In genomic region chr10:110571093-110571743, GRCh38 we compare ENCODE assay signal across 19 cellular contexts. TPM values are rescaled to one million over a fixed set of nuclear protein-coding genes. Genes with fewer than 3 reads are reported as not detected.
A peak's percentile ranks its signal among the peaks of the same experiment; 100 is the strongest.
DNase-seq lines count a peak whose midpoint lies in the region; ATAC-seq, FAIRE-seq and TF ChIP-seq lines count a peak whose summit lies in the region.
"Had no signal": no experiment of that assay in that cellular context is flagged by ENCODE, and none has a peak within 500 bp of the region (broad histone marks: within the 10 kb centered on the region; RNA-seq: fewer than 3 reads in every experiment).

No MANE protein-coding gene starts in this region.

- SMC1A ChIA-PET in GM12878 (lab: Charles Lee; ENCODE audit: uncharacterized antibody, unreplicated experiment), result interaction anchor here (0.7 to 2.9 kb wide), 14 partner anchors 9 to 270 kb away, joined by 3 to 13 read pairs (median 4); partner anchors contain the start of gene SMNDC1

- H3K27me3 Mint-ChIP-seq in T-helper 2 cell treated with Interferon-gamma antibody and Interleukin-4, amounts not matched to agents 5 μg/mL and 100 μg/mL, for 36 hours (ENCODE audit: low read depth), result no peaks in the 10 kb centered on the region
- H3K27me3 Mint-ChIP-seq in progenitor cell of endocrine pancreas, result no peaks in the 10 kb centered on the region

- 71% methylated on average over 2 of the region's 2 CpGs for WGBS in GM12878 (ENCODE audit: insufficient coverage, insufficient replicate concordance, low lambda C conversion rate, missing lambda C conversion rate)

- RAD21 ChIA-PET in GM12878 (lab: Charles Lee; ENCODE audit: unreplicated experiment), result interaction anchor here (0.8 to 2.2 kb wide), 8 partner anchors 12 to 266 kb away, joined by 3 to 5 read pairs (median 4); no protein-coding TSS in a partner anchor

- H3K4me1 ChIP-seq in MM.1S (ENCODE audit: low read length), result peaks cover 41% of the 10 kb centered on the region
- peaks cover 9% of the 10 kb centered on the region for H3K4me1 ChIP-seq in GM12878 (ENCODE audit: control insufficient read depth, insufficient read depth, low read length)
- H3K4me1 ChIP-seq in A673 (ENCODE audit: insufficient read depth, low read length, poor library complexity, severe bottlenecking), result peaks cover 46% of the 10 kb centered on the region

- no peak overlapping the region for H3K4me3 ChIP-seq in MM.1S (ENCODE audit: low read length)
- peak overlapping the region; percentile 70; the same call in 1 of the 2 replicates for H3K4me3 ChIP-seq in GM12878
- no peak overlapping the region for H3K4me3 ChIP-seq in A673 (ENCODE audit: low read depth, low read length, poor library complexity, severe bottlenecking)
- H3K4me3 ChIP-seq: K562, MG63, SJSA1 had no signal

- no peaks in the 10 kb centered on the region for H3K9me3 Mint-ChIP-seq in T-helper 2 cell treated with Interferon-gamma antibody and Interleukin-4, amounts not matched to agents 5 μg/mL and 100 μg/mL, for 36 hours
- H3K9me3 Mint-ChIP-seq in progenitor cell of endocrine pancreas (ENCODE audit: low read depth), result no peaks in the 10 kb centered on the region

- DNase-seq in T-helper 2 cell treated with Interferon-gamma antibody and Interleukin-4, amounts not matched to agents 5 μg/mL and 100 μg/mL, for 36 hours (ENCODE audit: low spot score), result no peak
- no peak for DNase-seq in T-helper 2 cell
- no peak for DNase-seq in MM.1S
- no peak for DNase-seq in GM12878 (ENCODE audit: low read depth, low spot score)
- no peak for DNase-seq in progenitor cell of endocrine pancreas (ENCODE audit: low spot score, unreplicated experiment)
- no peak for DNase-seq in GOT3 (lab: John Stamatoyannopoulos, UW)
- no peak for DNase-seq in A673 (ENCODE audit: low spot score)
- DNase-seq in NCI-H1092 (lab: John Stamatoyannopoulos, UW), result no peak
- DNase-seq: 8988T, C1 segment of cervical spinal cord, Caco-2, MG63, NCI-H1417, NCI-H1930, NCI-H2171 treated with DMSO at 0.1 percent for 48 hours had no signal

- POLR2A ChIA-PET in GM12878 (lab: Charles Lee), result interaction anchor here (0.6 to 1.6 kb wide), 5 partner anchors 10 to 266 kb away, joined by 3 to 5 read pairs (median 3); partner anchors contain the start of gene SMNDC1
- POLR2A ChIA-PET in A673 (lab: Charles Lee; ENCODE audit: low non-redundant PET), result no interaction called here

- H3K36me3 ChIP-seq in MM.1S (replicated peaks; ENCODE audit: insufficient read depth, low read length), result peaks cover 35% of the 10 kb centered on the region
- 0 out of 4 replicates have a peak, but pooled peaks cover 0 to 4% of the 10 kb centered on the region in 2 experiments for H3K36me3 ChIP-seq in GM12878 (ENCODE audit: control insufficient read depth in 2 of 2, insufficient read depth in 2 of 2, low read length in 1 of 2)
- H3K36me3 ChIP-seq in A673 (ENCODE audit: insufficient read depth, low read length, poor library complexity, severe bottlenecking), result peaks cover 44% of the 10 kb centered on the region

- intact Hi-C loops in GM12878 (cut with micrococcal nuclease; ENCODE audit: unreplicated experiment) (loop anchor here (10.0 kb wide), 1 partner anchor 436 kb away; no protein-coding TSS in a partner anchor), A673 (cut with micrococcal nuclease; ENCODE audit: unreplicated experiment) (no loop called here)

- no peak for TF ChIP-seq RAD21 in GM12878 (IDR thresholded peaks at IDR 0.05; ENCODE audit: insufficient read depth, low read depth, low read length)

- H4K20me1 ChIP-seq in MM.1S (ENCODE audit: insufficient read depth, low read length) (peaks cover 34% of the 10 kb centered on the region), GM12878 (ENCODE audit: control insufficient read depth, insufficient read depth) (no peaks in the 10 kb centered on the region; the same call in 1 of the 2 replicates)

- H3K9me3 ChIP-seq in MM.1S (replicated peaks; ENCODE audit: insufficient read depth, low read length) (no peaks in the 10 kb centered on the region), GM12878 (replicated peaks; ENCODE audit: control insufficient read depth, insufficient read depth, low read length) (no peaks in the 10 kb centered on the region), A673 (ENCODE audit: low read depth, low read length, poor library complexity, severe bottlenecking) (no peaks in the 10 kb centered on the region)
- H3K9me3 ChIP-seq: Caco-2, MG63, SJSA1 had no signal

- CTCF ChIA-PET in GM12878 (lab: Yijun Ruan, JAX) (interaction anchor here (0.7 to 2.1 kb wide), 12 partner anchors 11 to 265 kb away, joined by 3 to 11 read pairs (median 4); no protein-coding TSS in a partner anchor), A673 (lab: Charles Lee) (no interaction called here)

- no peak for FAIRE-seq in GM12878 (lab: Jason Lieb, UNC)
- FAIRE-seq: GM12891, K562 had no signal

- ATAC-seq in GM12878, result no peak
- ATAC-seq: HCT116, K562 had no signal

- TF ChIP-seq POLR2A in GM12878 (IDR thresholded peaks at IDR 0.05; ENCODE audit: low read depth, low read length), result no peak

- H2AFZ ChIP-seq in MM.1S (ENCODE audit: low read length) (no peak overlapping the region), GM12878 (ENCODE audit: control insufficient read depth, low read depth, low read length) (no peak overlapping the region)

- H3K79me2 ChIP-seq in MM.1S (ENCODE audit: low read length), result peaks cover 88% of the 10 kb centered on the region
- peaks cover 79% of the 10 kb centered on the region for H3K79me2 ChIP-seq in GM12878 (ENCODE audit: control insufficient read depth, insufficient read depth, low read length)

- no peak overlapping the region for H3K9ac ChIP-seq in MM.1S (ENCODE audit: low read length)
- H3K9ac ChIP-seq in GM12878 (ENCODE audit: control insufficient read depth, insufficient read depth, low read length), result 0 out of 2 replicates have a peak overlapping the region, but pooled peaks have one; percentile 12

- BruUV-seq in GM12878 (replicated peaks; lab: Mats Ljungman, UMichigan) (no TSS peak), A673 (replicated peaks; lab: Mats Ljungman, UMichigan) (no TSS peak)

- H3K4me1 Mint-ChIP-seq in T-helper 2 cell treated with Interferon-gamma antibody and Interleukin-4, amounts not matched to agents 5 μg/mL and 100 μg/mL, for 36 hours (ENCODE audit: low read depth), result peaks cover 50% of the 10 kb centered on the region
- peaks cover 39% of the 10 kb centered on the region for H3K4me1 Mint-ChIP-seq in progenitor cell of endocrine pancreas (ENCODE audit: low read depth)

- no peak for TF ChIP-seq EP300 in GM12878 (IDR thresholded peaks at IDR 0.05; ENCODE audit: borderline replicate concordance in 1 of 2, control insufficient read depth in 1 of 2, low read depth in 2 of 2, low read length in 2 of 2)

- peak overlapping the region; percentile 27 for H3K4me3 Mint-ChIP-seq in T-helper 2 cell treated with Interferon-gamma antibody and Interleukin-4, amounts not matched to agents 5 μg/mL and 100 μg/mL, for 36 hours
- peak overlapping the region; percentile 26 for H3K4me3 Mint-ChIP-seq in progenitor cell of endocrine pancreas (ENCODE audit: low read depth)

- H3K27me3 ChIP-seq in MM.1S (replicated peaks; ENCODE audit: insufficient read depth, low read length), result no peaks in the 10 kb centered on the region
- no peaks in the 10 kb centered on the region for H3K27me3 ChIP-seq in GM12878 (replicated peaks in 1 of 2; ENCODE audit: control insufficient read depth in 2 of 2, insufficient read depth in 2 of 2, low read length in 1 of 2)
- H3K27me3 ChIP-seq in A673 (replicated peaks; ENCODE audit: insufficient read depth, low read depth, low read length, poor library complexity), result no peaks in the 10 kb centered on the region
- H3K27me3 ChIP-seq: MG63, SJSA1 had no signal

- H3F3A ChIP-seq in MM.1S (ENCODE audit: insufficient read depth, low read length), result peaks cover 7% of the 10 kb centered on the region

- peaks cover 42% of the 10 kb centered on the region for H3K36me3 Mint-ChIP-seq in T-helper 2 cell treated with Interferon-gamma antibody and Interleukin-4, amounts not matched to agents 5 μg/mL and 100 μg/mL, for 36 hours (ENCODE audit: low read depth)
- peaks cover 8% of the 10 kb centered on the region for H3K36me3 Mint-ChIP-seq in progenitor cell of endocrine pancreas (ENCODE audit: insufficient read depth)

- H3K9me2 ChIP-seq in MM.1S (replicated peaks; ENCODE audit: insufficient read depth, low read length), result no peaks in the 10 kb centered on the region

- in situ Hi-C loops in GM12878 (cut with MboI), result no loop called here

- TF ChIP-seq CTCF in MM.1S (IDR thresholded peaks at IDR 0.05; ENCODE audit: low read length), result no peak
- no peak for TF ChIP-seq CTCF in GM12878 (IDR thresholded peaks at IDR 0.05 in 2 of 3, conservative IDR thresholded peaks at IDR 0.05 in 1 of 3; ENCODE audit: control insufficient read depth in 2 of 3, extremely low read depth in 1 of 3, insufficient read depth in 1 of 3, low read depth in 3 of 3, low read length in 3 of 3)
- TF ChIP-seq CTCF in progenitor cell of endocrine pancreas (IDR thresholded peaks at IDR 0.05; ENCODE audit: unreplicated experiment), result no peak
- no peak for TF ChIP-seq CTCF in A673 (conservative IDR thresholded peaks at IDR 0.05; ENCODE audit: low read depth, low read length)

- no peak overlapping the region for H3K27ac ChIP-seq in MM.1S (ENCODE audit: low read length)
- peak overlapping the region; percentile 22; the same call in 1 of the 2 replicates for H3K27ac ChIP-seq in GM12878 (ENCODE audit: control insufficient read depth, insufficient read depth)
- H3K27ac ChIP-seq in A673 (ENCODE audit: low read depth, low read length, poor library complexity, severe bottlenecking), result no peak overlapping the region
- H3K27ac ChIP-seq: SJSA1 had no signal

- H3K27ac Mint-ChIP-seq in T-helper 2 cell treated with Interferon-gamma antibody and Interleukin-4, amounts not matched to agents 5 μg/mL and 100 μg/mL, for 36 hours, result no peak overlapping the region
- H3K27ac Mint-ChIP-seq in progenitor cell of endocrine pancreas, result no peak overlapping the region

- H3K4me2 ChIP-seq in MM.1S (ENCODE audit: low read depth, low read length) (peak overlapping the region; percentile 95), GM12878 (ENCODE audit: control insufficient read depth, insufficient read depth) (peak overlapping the region; percentile 31)

RNA-seq across cellular contexts. Expression of gene SMC3, which starts 3.7 kb away (rescaled TPM):
- total RNA-seq in GM12878 (2013; cell fraction: nucleolus; rRNA removed), result 32.8 and 35.4 TPM in 2 replicates
- 33.0 and 41.9 TPM in 2 replicates for total RNA-seq in GM12878 (2014; rRNA removed)
- 82.0 and 83.4 TPM in 2 replicates for total RNA-seq in GM12878 (2014; rRNA removed; fragmentation: Illumina TruSeq; extraction: Trizol)
- total RNA-seq in GM12878 (2021), result 53.7 TPM in 2 replicates
- polyA plus RNA-seq in GM12878 (2011; ENCODE audit: low read depth), result 21.8 TPM
- polyA plus RNA-seq in GM12878 (2011; rRNA removed), result 30.4 and 47.0 TPM in 2 replicates
- polyA plus RNA-seq in GM12878 (2011; cell fraction: cytosol; rRNA removed), result 7.8 and 9.9 TPM in 2 replicates
- polyA plus RNA-seq in GM12878 (2011; cell fraction: nucleus; rRNA removed), result 12.6 and 21.0 TPM in 2 replicates
- 30.3 and 38.5 TPM in 2 replicates for polyA plus RNA-seq in GM12878 (2012)
- polyA plus RNA-seq in GM12878 (2014; fragmentation: Illumina TruSeq; extraction: Trizol), result 81.0 and 96.8 TPM in 2 replicates
- 10 to 100 TPM; 31.0 to 43.0 TPM for polyA plus RNA-seq in GM12878 (2014; fragmentation: Nextera tagmentation; extraction: Ambion mirVana)
- polyA plus RNA-seq in GM12878 (2014; rRNA removed), result 30.6 and 37.7 TPM in 2 replicates
- 100 to 1,000 TPM; 120 to 123 TPM for polyA plus RNA-seq in GM12878 (2016; fragmentation: Nextera tagmentation; extraction: Ambion mirVana)
- polyA minus RNA-seq in GM12878 (2011; rRNA and poly(A)+ RNA removed), result 8.8 and 14.3 TPM in 2 replicates
- 7.8 and 12.1 TPM in 2 replicates for polyA minus RNA-seq in GM12878 (2011; cell fraction: cytosol; rRNA and poly(A)+ RNA removed)
- polyA minus RNA-seq in GM12878 (2011; cell fraction: nucleus; rRNA and poly(A)+ RNA removed), result 5.2 and 8.7 TPM in 2 replicates
- 94.0 and 94.6 TPM in 2 replicates for total RNA-seq in progenitor cell of endocrine pancreas
- total RNA-seq in A673 (2021), result 107 TPM in 2 replicates
